Comparison of ENCODE assay signal across 15 cellular contexts in the genomic region with DNA sequence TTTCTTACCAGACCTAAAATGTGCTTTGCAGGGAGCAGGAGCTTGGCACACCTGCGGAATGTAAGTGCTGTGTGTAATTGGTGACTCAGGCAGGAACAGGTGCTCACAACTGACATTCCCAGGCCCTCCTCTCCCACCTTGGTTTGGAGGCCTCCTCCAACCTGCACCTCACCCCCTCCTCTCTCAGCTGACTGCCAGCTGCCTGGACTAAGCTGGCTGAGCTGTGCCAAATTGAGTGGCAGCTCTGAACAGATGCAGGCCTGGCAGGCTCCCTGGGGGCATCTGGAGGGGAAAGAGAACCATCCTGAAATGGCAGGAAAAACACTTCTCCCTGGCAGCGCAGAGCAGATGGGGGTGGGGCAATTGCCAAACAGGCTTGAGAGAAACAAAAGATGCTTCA.
DNase-seq lines count a peak whose midpoint lies in the region; ATAC-seq, FAIRE-seq and TF ChIP-seq lines count a peak whose summit lies in the region.
"Had no signal": no experiment of that assay in that cellular context is flagged by ENCODE, and none has a peak within 500 bp of the region (broad histone marks: within the 10 kb centered on the region; RNA-seq: fewer than 3 reads in every experiment).

No MANE protein-coding gene starts in this region.

- intact Hi-C loops in cardiac septum (cut with DNase I) (no loop called here), spleen (cut with DNase I; ENCODE audit: low total_unique reads) (no loop called here)

- H3K4me1 ChIP-seq in BLaER1 (peaks cover 31% of the 10 kb centered on the region), spleen (no peaks in the 10 kb centered on the region), small intestine (ENCODE audit: control insufficient read depth in 2 of 2, insufficient read depth in 1 of 2, low read depth in 1 of 2, low read length in 1 of 2) (no peaks in the 10 kb centered on the region)

- H3K4me3 ChIP-seq in BLaER1, result no peak overlapping the region
- H3K4me3 ChIP-seq in spleen, result no peak overlapping the region
- H3K4me3 ChIP-seq in small intestine (ENCODE audit: low read depth in 1 of 2, low read length in 2 of 2), result no peak overlapping the region

- DNase-seq in NCI-H1436 treated with DMSO at 0.1 percent for 48 hours (lab: John Stamatoyannopoulos, UW) (peak; percentile 52), NCI-H774 (lab: John Stamatoyannopoulos, UW) (peak; percentile 30), cardiac septum (ENCODE audit: low spot score) (peak; percentile 80), spleen (no peak), small intestine (no peak)
- DNase-seq: activated CD4-positive, alpha-beta T cell treated with anti-CD3 and anti-CD28 coated beads for 36 hours; effector memory CD4-positive, alpha-beta T cell; KG1; stimulated activated CD4-positive, alpha-beta T cell treated with anti-CD3 and anti-CD28 coated beads, Interleukin-2, amount 100 ng/mL, for 24 hours; SW 1271 had no signal

- no peaks in the 10 kb centered on the region for H4K20me1 ChIP-seq in BLaER1

- H3K27ac ChIP-seq in BLaER1 (no peak overlapping the region), spleen (no peak overlapping the region), small intestine (ENCODE audit: low read depth in 1 of 2, low read length in 1 of 2) (no peak overlapping the region)

- H3K9me3 ChIP-seq in BLaER1 (peaks cover 15% of the 10 kb centered on the region; the same call in 1 of the 2 replicates), spleen (no peaks in the 10 kb centered on the region), small intestine (ENCODE audit: control insufficient read depth, low read depth) (no peaks in the 10 kb centered on the region)

- H3K36me3 ChIP-seq in BLaER1 (no peaks in the 10 kb centered on the region), spleen (no peaks in the 10 kb centered on the region), small intestine (ENCODE audit: control insufficient read depth in 2 of 2, insufficient read depth in 2 of 2, low read length in 2 of 2) (no peaks in the 10 kb centered on the region)

- no peak for TF ChIP-seq CTCF in spleen (IDR thresholded peaks at IDR 0.05 in 8 of 11, conservative IDR thresholded peaks at IDR 0.05 in 3 of 11)

- peak overlapping the region; percentile 70 for H3K4me2 ChIP-seq in BLaER1

- no peak overlapping the region for H3K9ac ChIP-seq in BLaER1

- H3K27me3 ChIP-seq in BLaER1 (no peaks in the 10 kb centered on the region), spleen (replicated peaks in 1 of 7) (peaks cover 0 to 8% (median 0%) of the 10 kb centered on the region in 7 donors), small intestine (ENCODE audit: control insufficient read depth in 2 of 2, insufficient read depth in 2 of 2, low read length in 2 of 2) (no peaks in the 10 kb centered on the region)

- 73 to 89% (median 83%) methylated on average over 2 of the region's 2 CpGs for WGBS in spleen, 5 donors
- WGBS in small intestine, 3 donors, result 38 to 79% (median 55%) methylated on average over 2 of the region's 2 CpGs

- no peak for FAIRE-seq in small intestine (lab: Jason Lieb, UNC)
- FAIRE-seq: astrocyte had no signal

- ATAC-seq in GM18511 (IDR thresholded peaks at IDR 0.05; ENCODE audit: unreplicated experiment) (no peak), HG03159 (IDR thresholded peaks at IDR 0.05; ENCODE audit: unreplicated experiment) (no peak)
- ATAC-seq: activated CD4-positive, alpha-beta T cell treated with anti-CD3 and anti-CD28 coated beads for 36 hours; stimulated activated memory B cell treated with anti-CD40 and anti-IgM and Interleukin-4, amounts not matched to agents 10 μg/mL and 1 μg/mL and 100 μg/mL, for 72 hours had no signal

- no peak for TF ChIP-seq POLR2A in spleen (IDR thresholded peaks at IDR 0.05)

Comparison
In these comparisons a context has a peak if more than half of its experiments do, and no peak if none do; other contexts are left out.
1. DNase-seq: peak in NCI-H1436 treated with DMSO at 0.1 percent for 48 hours (single experiment), NCI-H774 (single experiment) and cardiac septum (single experiment); none in spleen (single experiment) and small intestine (single experiment).